8 cellular contexts compared by ENCODE assay signal in genomic region chr17:30824356-30825145, GRCh38. TPM values are rescaled to one million over a fixed set of nuclear protein-coding genes. Genes with fewer than 3 reads are reported as not detected.
DNase-seq lines count a peak whose midpoint lies in the region; ATAC-seq and TF ChIP-seq lines count a peak whose summit lies in the region.

CRLF3 (minus strand) TSS chr17:30824692; CDS start chr17:30824651, 41 bp downstream.

- H3K36me3 ChIP-seq in spleen = no peaks in the 10 kb centered on the region

- peak within 1 kb of the TSS; percentile 93 for H3K4me3 Mint-ChIP-seq in WTC11

- peaks cover 6% of the 10 kb centered on the region for H3K27me3 Mint-ChIP-seq in WTC11 (ENCODE audit: low read depth)

- H3K4me3 ChIP-seq in cardiac fibroblast (replicated peaks in 1 of 2; ENCODE audit: low read depth in 2 of 2, low read length in 2 of 2) (peak within 1 kb of the TSS; percentile 86 to 95), spleen (peak within 1 kb of the TSS; percentile 77 to 94 (median 82))

- TF ChIP-seq CTCF in WTC11 (IDR thresholded peaks at IDR 0.05) = no peak
- peak; percentile 7 for TF ChIP-seq CTCF in cardiac fibroblast (IDR thresholded peaks at IDR 0.05; ENCODE audit: low read depth, low read length)
- peak in 10 of 11 experiments; percentile 13 to 88 (median 72) for TF ChIP-seq CTCF in spleen (IDR thresholded peaks at IDR 0.05 in 8 of 11, conservative IDR thresholded peaks at IDR 0.05 in 3 of 11)

- 4 to 9% (median 5%) methylated on average over 42 to 75 of the region's 75 CpGs for WGBS in spleen, 5 donors

- peaks cover 23 to 62% (median 55%) of the 10 kb centered on the region in 6 donors for H3K4me1 ChIP-seq in spleen

- CTCF ChIA-PET in WTC11 (lab: Charles Lee) = interaction anchor here (0.6 to 2.4 kb wide), 11 partner anchors 9 to 720 kb away, joined by 3 to 9 read pairs (median 4); partner anchors contain the start of gene GOSR1

- no peaks in the 10 kb centered on the region for H3K9me3 ChIP-seq in spleen

- H3K9me3 Mint-ChIP-seq in WTC11 = no peaks in the 10 kb centered on the region

- peaks cover 28% of the 10 kb centered on the region for H3K4me1 Mint-ChIP-seq in WTC11

- intact Hi-C loops in spleen (cut with DNase I; ENCODE audit: low total_unique reads) = no loop called here

- H3K27ac ChIP-seq in spleen = peak within 1 kb of the TSS; percentile 80 to 97 (median 94)

- DNase-seq in AG08396 (ENCODE audit: low spot score) (peak; percentile 98), NCI-H2227 treated with DMSO at 0.1 percent for 48 hours (lab: John Stamatoyannopoulos, UW) (peak; percentile 70), WTC11 (ENCODE audit: low spot score) (peak; percentile 89), cardiac fibroblast (ENCODE audit: low read depth in 2 of 2) (peak; percentile 85 to 93), inferior parietal cortex (ENCODE audit: extremely low spot score) (peak; percentile 79), spleen (peak; percentile 99)

- H3K27me3 ChIP-seq in spleen (replicated peaks in 1 of 7) = no peaks in the 10 kb centered on the region

- peak; percentile 86 for ATAC-seq in GM18909 (IDR thresholded peaks at IDR 0.05; ENCODE audit: poor library complexity, unreplicated experiment)
- peak; percentile 89 for ATAC-seq in HG03175 (IDR thresholded peaks at IDR 0.05; ENCODE audit: unreplicated experiment)
- peak; percentile 94 for ATAC-seq in WTC11

- POLR2A ChIA-PET in WTC11 (lab: Charles Lee) = interaction anchor here (0.7 to 1.2 kb wide), 3 partner anchors 27 to 270 kb away, joined by 3 to 4 read pairs (median 3); partner anchors contain the start of genes NF1 and RNF135

- H3K27ac Mint-ChIP-seq in WTC11 = peak within 1 kb of the TSS; percentile 97

- no peaks in the 10 kb centered on the region for H3K36me3 Mint-ChIP-seq in WTC11

- peak; percentile 47 to 86 (median 67) for TF ChIP-seq POLR2A in spleen (IDR thresholded peaks at IDR 0.05)

TF ChIP-seq in WTC11, 78 proteins besides CTCF, POLR2A, EP300 and RAD21 (continues in another document):
- TF ChIP-seq, protein P1, sequence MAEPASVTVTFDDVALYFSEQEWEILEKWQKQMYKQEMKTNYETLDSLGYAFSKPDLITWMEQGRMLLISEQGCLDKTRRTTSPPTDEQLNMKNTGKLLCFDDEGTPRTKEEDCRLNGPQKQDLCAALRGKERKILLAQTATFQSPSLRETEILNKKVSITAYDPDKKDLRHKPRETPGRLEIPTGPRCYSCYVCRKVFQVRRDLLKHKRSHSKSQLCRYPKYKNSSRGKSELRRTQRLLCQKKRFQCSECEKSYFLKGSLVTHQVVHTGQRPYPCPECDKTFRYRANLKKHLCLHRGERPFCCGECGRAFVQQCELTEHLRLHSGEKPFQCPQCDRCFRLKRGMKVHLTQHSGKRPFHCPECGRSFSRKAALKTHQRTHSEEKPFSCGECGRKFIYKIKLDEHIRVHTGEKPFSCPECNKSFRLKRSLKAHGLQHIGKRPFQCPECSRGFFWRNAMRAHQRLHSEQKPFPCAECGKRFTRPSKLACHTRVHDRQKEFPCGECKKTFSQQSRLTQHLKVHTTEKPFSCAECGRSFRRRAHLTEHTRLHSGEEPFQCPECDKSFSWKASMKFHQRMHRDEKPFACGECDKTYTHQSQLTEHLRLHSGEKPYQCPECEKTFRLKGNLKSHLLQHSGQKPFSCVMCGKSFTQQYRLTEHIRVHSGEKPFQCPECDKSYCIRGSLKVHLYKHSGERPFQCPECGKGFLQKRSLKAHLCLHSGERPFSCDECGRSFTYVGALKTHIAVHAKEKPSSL (CRISPR knock-in tag; conservative IDR thresholded peaks at IDR 0.05) = no peak
- peak; percentile 89 for TF ChIP-seq HMGXB4 (CRISPR knock-in tag; IDR thresholded peaks at IDR 0.05)
- TF ChIP-seq TEAD1 (CRISPR knock-in tag; IDR thresholded peaks at IDR 0.05) = peak; percentile 13; the same call in 1 of the 2 replicates
- TF ChIP-seq GTF2I (CRISPR knock-in tag; conservative IDR thresholded peaks at IDR 0.05) = 0 out of 2 replicates have a peak, but pooled peaks have one; percentile 26
- no peak for TF ChIP-seq MXD4 (CRISPR knock-in tag; IDR thresholded peaks at IDR 0.05; ENCODE audit: borderline replicate concordance)
- TF ChIP-seq MAX (CRISPR knock-in tag; IDR thresholded peaks at IDR 0.05) = peak; percentile 76; the same call in 1 of the 2 replicates
- TF ChIP-seq E2F1 (CRISPR knock-in tag; IDR thresholded peaks at IDR 0.05) = no peak
- TF ChIP-seq ETV6 (CRISPR knock-in tag; IDR thresholded peaks at IDR 0.05) = 0 out of 2 replicates have a peak, but pooled peaks have one; percentile 44
- TF ChIP-seq GABPB1 (CRISPR knock-in tag; IDR thresholded peaks at IDR 0.05) = peak; percentile 26; the same call in 1 of the 2 replicates
- TF ChIP-seq E2F4 (CRISPR knock-in tag; IDR thresholded peaks at IDR 0.05; ENCODE audit: borderline replicate concordance, low read depth) = peak; percentile 56; the same call in 1 of the 2 replicates
- TF ChIP-seq JUN (CRISPR knock-in tag; IDR thresholded peaks at IDR 0.05) = no peak
- TF ChIP-seq EMX1 (CRISPR knock-in tag; IDR thresholded peaks at IDR 0.05) = 0 out of 2 replicates have a peak, but pooled peaks have one; percentile 46
- peak; percentile 27 for TF ChIP-seq FOXP4 (CRISPR knock-in tag; IDR thresholded peaks at IDR 0.05)
- TF ChIP-seq FOXK1 (CRISPR knock-in tag; IDR thresholded peaks at IDR 0.05) = peak; percentile 13; the same call in 1 of the 2 replicates
- TF ChIP-seq SP1 (CRISPR knock-in tag; conservative IDR thresholded peaks at IDR 0.05) = peak; percentile 86

RNA-seq across cellular contexts. Expression of gene CRLF3, which starts in this region (rescaled TPM):
- total RNA-seq in WTC11 (2021) (17.9 to 21.7 TPM (median 20.6 TPM) in 3 replicates), spleen (10 to 100 TPM; 44.3 to 51.9 (median 49.0) TPM)
- polyA plus RNA-seq in spleen = 10 to 100 TPM; 21.0 to 28.2 (median 24.4) TPM

Comparison
In these comparisons a context has a peak if more than half of its experiments do, and no peak if none do; other contexts are left out.
1. Peak in every context shown above with its lines: DNase-seq, ATAC-seq, H3K4me3 ChIP-seq and H3K27ac ChIP-seq.